ENCODE assay signal across 12 cellular contexts in the genomic region with DNA sequence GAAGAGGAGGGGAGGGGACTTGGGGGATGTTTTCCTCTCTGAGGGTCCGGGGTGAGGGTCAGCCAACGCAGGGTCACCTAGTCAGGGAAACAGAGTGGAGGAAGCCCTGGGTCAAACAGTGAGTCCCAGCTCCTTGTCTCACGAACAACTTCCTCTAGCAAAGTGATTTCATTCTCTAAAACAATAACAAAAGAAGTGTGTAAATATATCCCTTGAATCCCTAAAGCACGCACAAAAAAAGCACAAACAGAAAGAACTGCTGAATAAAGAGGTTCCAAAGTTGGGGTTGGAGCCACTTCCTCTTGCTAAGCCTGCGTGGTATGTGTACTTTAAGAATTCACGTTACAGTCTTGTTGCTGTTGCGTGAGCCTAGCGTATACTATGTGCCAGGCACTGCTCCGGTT. TPM values are rescaled to one million over a fixed set of nuclear protein-coding genes. Genes with fewer than 3 reads are reported as not detected.
A peak's percentile ranks its signal among the peaks of the same experiment; 100 is the strongest.
DNase-seq lines count a peak whose midpoint lies in the region; ATAC-seq and TF ChIP-seq lines count a peak whose summit lies in the region.
"Had no signal": no experiment of that assay in that cellular context is flagged by ENCODE, and none has a peak within 500 bp of the region (broad histone marks: within the 10 kb centered on the region; RNA-seq: fewer than 3 reads in every experiment).

No MANE protein-coding gene starts in this region.

- H3K79me1 ChIP-seq in IMR-90 (ENCODE audit: low read depth in 1 of 2, low read length in 2 of 2), result no peaks in the 10 kb centered on the region

- H3K36me3 ChIP-seq in IMR-90 (ENCODE audit: control insufficient read depth, insufficient read depth, low read length) (no peaks in the 10 kb centered on the region), skeletal muscle satellite cell (ENCODE audit: insufficient read depth, low read length) (no peaks in the 10 kb centered on the region)

- TF ChIP-seq CTCF in IMR-90 (conservative IDR thresholded peaks at IDR 0.05; ENCODE audit: low read depth, low read length), result no peak
- no peak for TF ChIP-seq CTCF in astrocyte of the spinal cord (IDR thresholded peaks at IDR 0.05; ENCODE audit: low read depth, low read length)

- intact Hi-C loops in IMR-90 (cut with micrococcal nuclease), result no loop called here
- intact Hi-C loops in activated T-helper 1 cell treated with anti-CD3 and anti-CD28 coated beads, Interleukin-12 subunit alpha, Interleukin-12 subunit beta, Interleukin-2, Interleukin-4 antibody, amounts not matched to agents 30 ng/mL and 10 ng/mL and 1 ng/mL, durations not matched to agents 14 hours and 24 hours and 36 hours (cut with micrococcal nuclease), result no loop called here

- DNase-seq in IMR-90 (peak; percentile 59), astrocyte of the spinal cord (ENCODE audit: low read depth, low spot score) (peak; percentile 29), iris pigment epithelial cell (ENCODE audit: low read depth) (peak; percentile 85), NCI-H524 (lab: John Stamatoyannopoulos, UW) (no peak)
- DNase-seq in activated T-helper 1 cell treated with anti-CD3 and anti-CD28 coated beads, Interleukin-12 subunit alpha, Interleukin-12 subunit beta, Interleukin-2, Interleukin-4 antibody, amounts not matched to agents 30 ng/mL and 10 ng/mL and 1 ng/mL, durations not matched to agents 14 hours and 24 hours and 36 hours (ENCODE audit: low spot score), result no peak
- DNase-seq: activated CD8-positive, alpha-beta T cell treated with anti-CD3 and anti-CD28 coated beads for 36 hours; Calu3; naive B cell; NCI-H1930 had no signal

- peak overlapping the region; percentile 52; the same call in 1 of the 2 replicates for H3K23ac ChIP-seq in IMR-90 (ENCODE audit: low read depth, low read length)

- BruUV-seq in IMR-90 (replicated peaks; lab: Mats Ljungman, UMichigan), result no TSS peak

- peak overlapping the region; percentile 72; the same call in 1 of the 3 replicates for H2BK15ac ChIP-seq in IMR-90 (ENCODE audit: low read depth, low read length)

- H3K27me3 Mint-ChIP-seq in activated T-helper 1 cell treated with anti-CD3 and anti-CD28 coated beads, Interleukin-12 subunit alpha, Interleukin-12 subunit beta, Interleukin-2, Interleukin-4 antibody, amounts not matched to agents 30 ng/mL and 10 ng/mL and 1 ng/mL, durations not matched to agents 14 hours and 24 hours and 36 hours (ENCODE audit: insufficient read depth), result no peaks in the 10 kb centered on the region

- H3K4me2 ChIP-seq in IMR-90 (ENCODE audit: low read depth, low read length), result peak overlapping the region; percentile 38
- peak overlapping the region; percentile 55 for H3K4me2 ChIP-seq in skeletal muscle satellite cell (ENCODE audit: low read length)

- H2AK9ac ChIP-seq in IMR-90 (replicated peaks; ENCODE audit: low read depth, low read length, poor library complexity), result no peak overlapping the region

- peak overlapping the region; percentile 25 for H2BK5ac ChIP-seq in IMR-90 (ENCODE audit: low read depth, low read length, poor library complexity, severe bottlenecking)

- peak overlapping the region; percentile 8; the same call in 1 of the 2 replicates for H2BK20ac ChIP-seq in IMR-90 (ENCODE audit: low read depth, low read length)

- H3K14ac ChIP-seq in IMR-90 (replicated peaks; ENCODE audit: low read depth, low read length), result peak overlapping the region; percentile 77

- no CpG with 5 or more reads among the region's 9 CpGs for WGBS in IMR-90 (ENCODE audit: extremely low coverage in 2 of 2, insufficient read length in 1 of 2), 2 experiments

- H3K27ac ChIP-seq in IMR-90 (ENCODE audit: insufficient read depth, low read length), result peak overlapping the region; percentile 60

- POLR2A ChIA-PET in IMR-90 (lab: Charles Lee; ENCODE audit: unreplicated experiment), result no interaction called here

- 0 out of 2 replicates have a peak overlapping the region, but pooled peaks have one; percentile 0 for H3K56ac ChIP-seq in IMR-90 (ENCODE audit: extremely low read depth, insufficient read depth, low read length)

- H3K36me3 Mint-ChIP-seq in activated T-helper 1 cell treated with anti-CD3 and anti-CD28 coated beads, Interleukin-12 subunit alpha, Interleukin-12 subunit beta, Interleukin-2, Interleukin-4 antibody, amounts not matched to agents 30 ng/mL and 10 ng/mL and 1 ng/mL, durations not matched to agents 14 hours and 24 hours and 36 hours (ENCODE audit: low read depth), result no peaks in the 10 kb centered on the region
- H3K36me3 Mint-ChIP-seq: naive B cell had no signal

- peak overlapping the region; percentile 71 for H2BK120ac ChIP-seq in IMR-90 (ENCODE audit: low read depth, low read length)

- H4K8ac ChIP-seq in IMR-90 (ENCODE audit: low read depth in 2 of 2, low read length in 2 of 2), result peak overlapping the region; percentile 56 to 83; a peak in 3 of 4 replicates

- H4K91ac ChIP-seq in IMR-90 (ENCODE audit: insufficient read depth, low read depth, low read length), result peak overlapping the region; percentile 15

- H3K4me3 ChIP-seq in IMR-90 (ENCODE audit: insufficient read depth, low read depth, low read length) (no peak overlapping the region), astrocyte of the spinal cord (ENCODE audit: low read depth, low read length) (no peak overlapping the region), skeletal muscle satellite cell (ENCODE audit: low read length) (no peak overlapping the region)

- no peaks in the 10 kb centered on the region for H4K20me1 ChIP-seq in IMR-90 (ENCODE audit: insufficient read depth, low read length)

- no peak for TF ChIP-seq RAD21 in IMR-90 (IDR thresholded peaks at IDR 0.05; ENCODE audit: low read length)

- in situ Hi-C loops in IMR-90 (cut with MboI; ENCODE audit: low sequenced_read_pairs), result no loop called here
- in situ Hi-C loops in astrocyte of the spinal cord (cut with HindIII; ENCODE audit: low sequenced_read_pairs), result no loop called here

- TF ChIP-seq POLR2A in IMR-90 (IDR thresholded peaks at IDR 0.05; ENCODE audit: low read depth, low read length), result no peak
- no peak for TF ChIP-seq POLR2A in GM18505 (IDR thresholded peaks at IDR 0.05; ENCODE audit: borderline replicate concordance, extremely low read depth, insufficient read depth, insufficient read length)

- peak overlapping the region; percentile 35 for H4K5ac ChIP-seq in IMR-90 (ENCODE audit: low read depth, low read length)

- H2AFZ ChIP-seq in IMR-90 (replicated peaks; ENCODE audit: low read length, poor library complexity), result peak overlapping the region; percentile 82

- no peaks in the 10 kb centered on the region for H3K9me3 ChIP-seq in IMR-90 (ENCODE audit: control insufficient read depth, insufficient read depth, low read length)
- no peaks in the 10 kb centered on the region for H3K9me3 ChIP-seq in skeletal muscle satellite cell (replicated peaks; ENCODE audit: low read length)

- peak overlapping the region; percentile 39 for H3K18ac ChIP-seq in IMR-90 (ENCODE audit: low read depth, low read length)

- H3K9ac ChIP-seq in IMR-90 (ENCODE audit: low read depth, low read length) (peak overlapping the region; percentile 48), skeletal muscle satellite cell (ENCODE audit: low read depth, low read length) (peak overlapping the region; percentile 64)

- 0 out of 2 replicates have a peak, but pooled peaks cover 4% of the 10 kb centered on the region for H3K9me1 ChIP-seq in IMR-90 (ENCODE audit: insufficient read depth, low read length)

- dilution Hi-C loops in IMR-90 (cut with HindIII; ENCODE audit: low sequenced_read_pairs, unreplicated experiment), result no loop called here

- no peak overlapping the region for H3K4me3 Mint-ChIP-seq in activated T-helper 1 cell treated with anti-CD3 and anti-CD28 coated beads, Interleukin-12 subunit alpha, Interleukin-12 subunit beta, Interleukin-2, Interleukin-4 antibody, amounts not matched to agents 30 ng/mL and 10 ng/mL and 1 ng/mL, durations not matched to agents 14 hours and 24 hours and 36 hours
- H3K4me3 Mint-ChIP-seq: activated CD8-positive, alpha-beta T cell treated with anti-CD3 and anti-CD28 coated beads for 36 hours; naive B cell had no signal

- peak overlapping the region; percentile 74 for H3K4ac ChIP-seq in IMR-90 (ENCODE audit: low read depth, low read length)

- no peak overlapping the region for H3K27ac Mint-ChIP-seq in activated T-helper 1 cell treated with anti-CD3 and anti-CD28 coated beads, Interleukin-12 subunit alpha, Interleukin-12 subunit beta, Interleukin-2, Interleukin-4 antibody, amounts not matched to agents 30 ng/mL and 10 ng/mL and 1 ng/mL, durations not matched to agents 14 hours and 24 hours and 36 hours
- H3K27ac Mint-ChIP-seq: activated CD8-positive, alpha-beta T cell treated with anti-CD3 and anti-CD28 coated beads for 36 hours; naive B cell had no signal

- H3K9me3 Mint-ChIP-seq in activated T-helper 1 cell treated with anti-CD3 and anti-CD28 coated beads, Interleukin-12 subunit alpha, Interleukin-12 subunit beta, Interleukin-2, Interleukin-4 antibody, amounts not matched to agents 30 ng/mL and 10 ng/mL and 1 ng/mL, durations not matched to agents 14 hours and 24 hours and 36 hours, result no peaks in the 10 kb centered on the region
- H3K9me3 Mint-ChIP-seq: activated CD8-positive, alpha-beta T cell treated with anti-CD3 and anti-CD28 coated beads for 36 hours; naive B cell had no signal

- no peaks in the 10 kb centered on the region for H3K27me3 ChIP-seq in IMR-90 (ENCODE audit: control insufficient read depth, insufficient read depth, low read length)
- peaks cover 3% of the 10 kb centered on the region for H3K27me3 ChIP-seq in skeletal muscle satellite cell (ENCODE audit: control insufficient read depth, insufficient read depth, low read length)

- CTCF ChIA-PET in IMR-90 (lab: Yijun Ruan, JAX), result no interaction called here

- H2AK5ac ChIP-seq in IMR-90 (ENCODE audit: low read depth, low read length), result no peak overlapping the region; the same call in 1 of the 2 replicates

- H3K4me1 Mint-ChIP-seq in activated T-helper 1 cell treated with anti-CD3 and anti-CD28 coated beads, Interleukin-12 subunit alpha, Interleukin-12 subunit beta, Interleukin-2, Interleukin-4 antibody, amounts not matched to agents 30 ng/mL and 10 ng/mL and 1 ng/mL, durations not matched to agents 14 hours and 24 hours and 36 hours (ENCODE audit: low read depth), result no peaks in the 10 kb centered on the region
- H3K4me1 Mint-ChIP-seq: naive B cell had no signal

- H3K4me1 ChIP-seq in IMR-90 (ENCODE audit: control insufficient read depth, insufficient read depth, low read length) (peaks cover 3% of the 10 kb centered on the region; the same call in 1 of the 2 replicates), skeletal muscle satellite cell (ENCODE audit: control insufficient read depth, insufficient read depth, low read length) (peaks cover 14% of the 10 kb centered on the region)

- peak; percentile 90 for ATAC-seq in IMR-90 (ENCODE audit: low read depth)
- no peak for ATAC-seq in HG02884 (IDR thresholded peaks at IDR 0.05; ENCODE audit: unreplicated experiment)
- no peak for ATAC-seq in GM18505 (IDR thresholded peaks at IDR 0.05; ENCODE audit: unreplicated experiment)
- ATAC-seq: activated CD8-positive, alpha-beta T cell treated with anti-CD3 and anti-CD28 coated beads for 36 hours had no signal

RNA-seq across cellular contexts. Expression of a gene that starts 1.5 kb away (rescaled TPM):
- under 0.01 TPM in 1 of 2 replicates, not detected in the other for total RNA-seq in IMR-90 (2012; rRNA removed)
- polyA plus RNA-seq in IMR-90 (2012; rRNA removed), result not detected in 2 replicates
- 0.11 TPM in 1 of 2 replicates, not detected in the other for polyA plus RNA-seq in IMR-90 (2012; cell fraction: cytosol; rRNA removed)
- polyA plus RNA-seq in IMR-90 (2012; cell fraction: nucleus; rRNA removed; ENCODE audit: low replicate concordance), result 0.03 and 0.05 TPM in 2 replicates
- total RNA-seq in skeletal muscle satellite cell (2012; rRNA removed), result 0.44 and 0.76 TPM in 2 replicates
- total RNA-seq in activated T-helper 1 cell treated with anti-CD3 and anti-CD28 coated beads, Interleukin-12 subunit alpha, Interleukin-12 subunit beta, Interleukin-2, Interleukin-4 antibody, amounts not matched to agents 30 ng/mL and 10 ng/mL and 1 ng/mL, durations not matched to agents 14 hours and 24 hours and 36 hours, result not detected in 2 replicates

RNA-seq across cellular contexts. Expression of a gene that starts 18.6 kb away (rescaled TPM):
- total RNA-seq in IMR-90 (2012; rRNA removed), result 4.5 and 5.6 TPM in 2 replicates
- 13.7 and 14.8 TPM in 2 replicates for polyA plus RNA-seq in IMR-90 (2012; rRNA removed)
- 7.5 and 12.4 TPM in 2 replicates for polyA plus RNA-seq in IMR-90 (2012; cell fraction: cytosol; rRNA removed)
- 40.2 and 104 TPM in 2 replicates for polyA plus RNA-seq in IMR-90 (2012; cell fraction: nucleus; rRNA removed; ENCODE audit: low replicate concordance)
- 18.8 and 21.3 TPM in 2 replicates for total RNA-seq in skeletal muscle satellite cell (2012; rRNA removed)
- total RNA-seq in activated T-helper 1 cell treated with anti-CD3 and anti-CD28 coated beads, Interleukin-12 subunit alpha, Interleukin-12 subunit beta, Interleukin-2, Interleukin-4 antibody, amounts not matched to agents 30 ng/mL and 10 ng/mL and 1 ng/mL, durations not matched to agents 14 hours and 24 hours and 36 hours, result 31.1 and 33.9 TPM in 2 replicates

RNA-seq across cellular contexts. Expression of a gene that starts 20.8 kb away (rescaled TPM):
- total RNA-seq in IMR-90 (2012; rRNA removed), result under 0.01 TPM in 1 of 2 replicates, not detected in the other
- polyA plus RNA-seq in IMR-90 (2012; rRNA removed), result 1.0 TPM in 2 replicates
- 0.36 and 1.1 TPM in 2 replicates for polyA plus RNA-seq in IMR-90 (2012; cell fraction: cytosol; rRNA removed)
- 12.7 and 23.5 TPM in 2 replicates for polyA plus RNA-seq in IMR-90 (2012; cell fraction: nucleus; rRNA removed; ENCODE audit: low replicate concordance)
- total RNA-seq in skeletal muscle satellite cell (2012; rRNA removed), result under 0.01 TPM in 1 of 2 replicates, not detected in the other
- 1.4 and 1.5 TPM in 2 replicates for total RNA-seq in activated T-helper 1 cell treated with anti-CD3 and anti-CD28 coated beads, Interleukin-12 subunit alpha, Interleukin-12 subunit beta, Interleukin-2, Interleukin-4 antibody, amounts not matched to agents 30 ng/mL and 10 ng/mL and 1 ng/mL, durations not matched to agents 14 hours and 24 hours and 36 hours

RNA-seq across cellular contexts. Expression of a gene that starts 55.8 kb away (rescaled TPM):
- 0.36 and 0.56 TPM in 2 replicates for total RNA-seq in IMR-90 (2012; rRNA removed)
- polyA plus RNA-seq in IMR-90 (2012; rRNA removed), result 7.8 and 11.0 TPM in 2 replicates
- polyA plus RNA-seq in IMR-90 (2012; cell fraction: cytosol; rRNA removed), result 3.7 and 17.5 TPM in 2 replicates
- 25.4 and 47.4 TPM in 2 replicates for polyA plus RNA-seq in IMR-90 (2012; cell fraction: nucleus; rRNA removed; ENCODE audit: low replicate concordance)
- 0.51 and 3.1 TPM in 2 replicates for total RNA-seq in skeletal muscle satellite cell (2012; rRNA removed)
- 9.3 and 10.2 TPM in 2 replicates for total RNA-seq in activated T-helper 1 cell treated with anti-CD3 and anti-CD28 coated beads, Interleukin-12 subunit alpha, Interleukin-12 subunit beta, Interleukin-2, Interleukin-4 antibody, amounts not matched to agents 30 ng/mL and 10 ng/mL and 1 ng/mL, durations not matched to agents 14 hours and 24 hours and 36 hours

Comparison
In these comparisons a context has a peak if more than half of its experiments do, and no peak if none do; other contexts are left out.
1. DNase-seq: peak in IMR-90 (single experiment), astrocyte of the spinal cord (single experiment) and iris pigment epithelial cell (single experiment); none in NCI-H524 (0 of 2) and activated T-helper 1 cell treated with anti-CD3 and anti-CD28 coated beads, Interleukin-12 subunit alpha, Interleukin-12 subunit beta, Interleukin-2, Interleukin-4 antibody, amounts not matched to agents 30 ng/mL and 10 ng/mL and 1 ng/mL, durations not matched to agents 14 hours and 24 hours and 36 hours (single experiment).